In genomic region chr1:2199042-2199810, GRCh38 we compare ENCODE assay signal across 8 cellular contexts. TPM values are rescaled to one million over a fixed set of nuclear protein-coding genes. Genes with fewer than 3 reads are reported as not detected.
A peak's percentile ranks its signal among the peaks of the same experiment; 100 is the strongest.
DNase-seq lines count a peak whose midpoint lies in the region; ATAC-seq and TF ChIP-seq lines count a peak whose summit lies in the region.

No MANE protein-coding gene starts in this region.

- peak overlapping the region; percentile 56 for H2AFZ ChIP-seq in trophoblast cell (ENCODE audit: insufficient read depth, low read length, poor library complexity)

- H2BK120ac ChIP-seq in trophoblast cell (ENCODE audit: insufficient read depth, low read length, poor library complexity), result peak overlapping the region; percentile 5

- H3K9ac ChIP-seq in trophoblast cell (ENCODE audit: low read length), result no peak overlapping the region

- no peaks in the 10 kb centered on the region for H3K36me3 ChIP-seq in cardiac muscle cell
- H3K36me3 ChIP-seq in trophoblast cell (ENCODE audit: control insufficient read depth in 1 of 2, insufficient read depth in 2 of 2, low read length in 2 of 2), result no peaks in the 10 kb centered on the region
- H3K36me3 ChIP-seq in thyroid gland, result no peaks in the 10 kb centered on the region

- intact Hi-C loops in thyroid gland (cut with DNase I), result loop anchor here (10.0 kb wide), 1 partner anchor 326 kb away; the partner anchor contains the start of gene PANK4

- peak in 1 of 2 donors; percentile 46 for TF ChIP-seq POLR2A in thyroid gland (IDR thresholded peaks at IDR 0.05)

- peak overlapping the region; percentile 3 for H3K4ac ChIP-seq in trophoblast cell (ENCODE audit: low read depth, low read length)

- no peak overlapping the region for H2AK5ac ChIP-seq in trophoblast cell (ENCODE audit: low read length)

- no peaks in the 10 kb centered on the region for H3K79me2 ChIP-seq in trophoblast cell (ENCODE audit: control insufficient read depth, insufficient read depth, low read length, poor library complexity)

- H3K4me1 ChIP-seq in cardiac muscle cell (ENCODE audit: low read depth) (peaks cover 31% of the 10 kb centered on the region), trophoblast cell (ENCODE audit: control insufficient read depth in 1 of 2, insufficient read depth in 2 of 2, low read length in 2 of 2) (peaks cover 7 to 8% of the 10 kb centered on the region in 2 experiments), thyroid gland (peaks cover 15 to 38% of the 10 kb centered on the region in 2 donors)

- no peak for TF ChIP-seq CTCF in cardiac muscle cell (IDR thresholded peaks at IDR 0.05; ENCODE audit: low read depth, low read length)
- TF ChIP-seq CTCF in thyroid gland (IDR thresholded peaks at IDR 0.05), result no peak

- no peak overlapping the region for H4K12ac ChIP-seq in trophoblast cell (ENCODE audit: low read depth, low read length)

- no peak overlapping the region for H3K23ac ChIP-seq in trophoblast cell (ENCODE audit: low read length)

- peak overlapping the region; percentile 52 for H4K8ac ChIP-seq in trophoblast cell (ENCODE audit: low read depth, low read length)

- DNase-seq in ELF-1 (ENCODE audit: low read depth, low spot score), result peak; percentile 88
- peak; percentile 62 for DNase-seq in T follicular helper cell (ENCODE audit: low read depth)
- peak; percentile 61 for DNase-seq in activated naive CD8-positive, alpha-beta T cell treated with anti-CD3 and anti-CD28 coated beads, Interleukin-2, amount 50 U/mL, for 16 hours (ENCODE audit: low read depth, low spot score)
- DNase-seq in cardiac muscle cell (ENCODE audit: low read depth in 1 of 2, low spot score in 1 of 2), result peak; percentile 85 to 93
- peak; percentile 67 to 78 for DNase-seq in trophoblast cell
- peak; percentile 81 to 84 for DNase-seq in thyroid gland
- DNase-seq in NCI-H2227 (lab: John Stamatoyannopoulos, UW; ENCODE audit: unreplicated experiment), result no peak

- H3K14ac ChIP-seq in trophoblast cell (ENCODE audit: low read length), result peak overlapping the region; percentile 32

- H2BK5ac ChIP-seq in trophoblast cell (ENCODE audit: low read depth, low read length, poor library complexity), result no peak overlapping the region

- peak overlapping the region; percentile 56 for H3K4me2 ChIP-seq in trophoblast cell (ENCODE audit: low read length)

- H3K9me3 ChIP-seq in cardiac muscle cell (ENCODE audit: low read depth) (no peaks in the 10 kb centered on the region), trophoblast cell (ENCODE audit: insufficient read depth, low read depth, low read length) (peaks cover 2% of the 10 kb centered on the region), thyroid gland (no peaks in the 10 kb centered on the region)

- H2BK12ac ChIP-seq in trophoblast cell (ENCODE audit: low read length), result peak overlapping the region; percentile 35

- ATAC-seq in HG03175 (IDR thresholded peaks at IDR 0.05; ENCODE audit: unreplicated experiment), result peak; percentile 23

- H3K27me3 ChIP-seq in cardiac muscle cell, result no peaks in the 10 kb centered on the region
- H3K27me3 ChIP-seq in trophoblast cell (ENCODE audit: insufficient read depth, low read length), result no peaks in the 10 kb centered on the region
- no peaks in the 10 kb centered on the region for H3K27me3 ChIP-seq in thyroid gland

- peak overlapping the region; percentile 86 for H3K27ac ChIP-seq in cardiac muscle cell
- H3K27ac ChIP-seq in trophoblast cell (ENCODE audit: low read depth, low read length), result no peak overlapping the region
- H3K27ac ChIP-seq in thyroid gland, result peak overlapping the region; percentile 53 to 80 (median 76)

- H3K18ac ChIP-seq in trophoblast cell (ENCODE audit: low read length), result peak overlapping the region; percentile 18

- WGBS in trophoblast cell (ENCODE audit: extremely low coverage, insufficient coverage, insufficient read length), result no CpG with 5 or more reads among the region's 24 CpGs
- 16 to 31% methylated on average over 16 to 24 of the region's 24 CpGs for WGBS in thyroid gland, 2 donors

- H3K4me3 ChIP-seq in cardiac muscle cell (peak overlapping the region; percentile 8), trophoblast cell (ENCODE audit: low read depth, low read length) (no peak overlapping the region), thyroid gland (replicated peaks in 1 of 3) (peak overlapping the region in 1 of 3 donors; percentile 28)

- peak overlapping the region; percentile 4 for H4K91ac ChIP-seq in trophoblast cell (ENCODE audit: low read depth, low read length)

- peaks cover 11% of the 10 kb centered on the region for H3K79me1 ChIP-seq in trophoblast cell (ENCODE audit: low read length)

RNA-seq across cellular contexts. Expression of gene FAAP20, which starts 4.7 kb away (rescaled TPM):
- total RNA-seq in cardiac muscle cell (109 and 130 TPM in 2 replicates), thyroid gland (10 to 100 TPM; 42.2 to 82.2 (median 50.2) TPM)
- 188 and 219 TPM in 2 replicates for polyA plus RNA-seq in cardiac muscle cell
- 85.8 and 86.1 TPM in 2 replicates for polyA plus RNA-seq in trophoblast cell (2013)

RNA-seq across cellular contexts. Expression of gene SKI, which starts 28.9 kb away (rescaled TPM):
- total RNA-seq in cardiac muscle cell (25.2 and 31.9 TPM in 2 replicates), thyroid gland (10 to 100 TPM; 31.4 to 59.6 (median 39.9) TPM)
- polyA plus RNA-seq in cardiac muscle cell, result 2.7 and 5.2 TPM in 2 replicates
- 73.3 and 73.7 TPM in 2 replicates for polyA plus RNA-seq in trophoblast cell (2013)
